ENCODE assay signal across 8 cellular contexts in the genomic region with DNA sequence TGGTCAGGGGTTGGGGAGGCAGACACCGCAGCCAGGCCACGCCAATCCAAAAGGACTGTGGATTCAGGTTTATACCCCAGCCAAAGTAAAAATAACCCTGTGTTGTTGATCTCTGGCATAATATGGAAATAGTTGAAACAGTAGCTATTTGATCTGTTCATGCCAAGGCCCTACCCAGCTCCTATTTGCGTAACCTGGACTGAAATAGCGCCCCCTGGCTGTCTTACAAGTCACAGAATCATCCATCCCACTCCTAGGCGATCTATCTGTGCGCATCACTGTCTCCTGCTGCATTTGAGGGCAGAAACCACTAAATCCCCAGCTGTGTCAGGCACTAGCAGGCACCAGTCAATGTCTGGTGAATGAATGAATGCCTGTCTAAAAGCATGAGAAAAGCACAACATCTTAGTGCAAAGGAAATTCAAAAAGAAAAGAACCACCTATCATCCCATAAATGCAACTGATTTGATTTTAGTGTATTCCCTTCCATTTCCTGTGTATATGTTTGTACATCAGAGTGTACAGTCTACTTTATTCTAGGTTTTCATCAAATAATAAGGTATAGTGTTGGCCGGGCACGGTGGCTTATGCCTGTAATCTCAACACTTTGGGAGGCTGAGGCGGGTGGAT.
A peak's percentile ranks its signal among the peaks of the same experiment; 100 is the strongest.
DNase-seq lines count a peak whose midpoint lies in the region; ATAC-seq and TF ChIP-seq lines count a peak whose summit lies in the region.

No MANE protein-coding gene starts in this region.

- H3K27me3 ChIP-seq in left lung, result no peaks in the 10 kb centered on the region

- ATAC-seq in left lung (peak; percentile 79), HG02610 (IDR thresholded peaks at IDR 0.05; ENCODE audit: unreplicated experiment) (no peak), GM18519 (IDR thresholded peaks at IDR 0.05; ENCODE audit: low FRiP score, unreplicated experiment) (no peak)

- H3K27ac ChIP-seq in VCaP, result no peak overlapping the region
- H3K27ac ChIP-seq in left lung, result no peak overlapping the region

- H3K9me3 ChIP-seq in left lung, result no peaks in the 10 kb centered on the region

- intact Hi-C loops in left lung (cut with DNase I), result no loop called here

- no peak overlapping the region for H3K4me3 ChIP-seq in choroid plexus epithelial cell (ENCODE audit: low read depth, low read length)
- no peak overlapping the region for H3K4me3 ChIP-seq in left lung

- peaks cover 5 to 7% of the 10 kb centered on the region in 2 donors for H3K4me1 ChIP-seq in left lung

- no peaks in the 10 kb centered on the region for H3K36me3 ChIP-seq in left lung

- TF ChIP-seq CTCF in VCaP (conservative IDR thresholded peaks at IDR 0.05), result peak; percentile 50
- peak; percentile 73 for TF ChIP-seq CTCF in choroid plexus epithelial cell (conservative IDR thresholded peaks at IDR 0.05; ENCODE audit: low read depth, low read length)
- TF ChIP-seq CTCF in left lung (IDR thresholded peaks at IDR 0.05), result peak; percentile 44 to 63

- DNase-seq in GDM1 (lab: John Stamatoyannopoulos, UW), result peak; percentile 64
- DNase-seq in Kasumi-1 (lab: John Stamatoyannopoulos, UW), result peak; percentile 86 to 87
- DNase-seq in choroid plexus epithelial cell (ENCODE audit: low read depth), result peak; percentile 75
- DNase-seq in left lung, result no peak
- DNase-seq in stimulated activated CD4-positive, alpha-beta T cell treated with anti-CD3 and anti-CD28 coated beads, TNF-alpha, amount 100 ng/mL, for 24 hours (ENCODE audit: low read depth in 3 of 3), result peak; percentile 23 to 45 (median 44)

Comparison
In these comparisons a context has a peak if more than half of its experiments do, and no peak if none do; other contexts are left out.
1. DNase-seq: peak in GDM1 (single experiment), Kasumi-1 (2 of 2), choroid plexus epithelial cell (single experiment) and stimulated activated CD4-positive, alpha-beta T cell treated with anti-CD3 and anti-CD28 coated beads, TNF-alpha, amount 100 ng/mL, for 24 hours (3 of 3); none in left lung (0 of 2).
2. Peak in every context shown above with its lines, with median percentiles within 50 percentile points of each other: CTCF ChIP-seq.